19 cellular contexts compared by ENCODE assay signal in genomic region chr20:61516398-61517208, GRCh38.
DNase-seq lines count a peak whose midpoint lies in the region; TF ChIP-seq lines count a peak whose summit lies in the region.
"Had no signal": no experiment of that assay in that cellular context is flagged by ENCODE, and none has a peak within 500 bp of the region (broad histone marks: within the 10 kb centered on the region; RNA-seq: fewer than 3 reads in every experiment).

No MANE protein-coding gene starts in this region.

- H3K27me3 ChIP-seq in cardiac muscle cell: no peaks in the 10 kb centered on the region
- H3K27me3 ChIP-seq in effector memory CD4-positive, alpha-beta T cell (replicated peaks; ENCODE audit: control insufficient read depth, insufficient read depth, low read length, poor library complexity, severe bottlenecking): peaks cover 3% of the 10 kb centered on the region

- H3K36me3 ChIP-seq in cardiac muscle cell: no peaks in the 10 kb centered on the region
- H3K36me3 ChIP-seq in effector memory CD4-positive, alpha-beta T cell (ENCODE audit: control insufficient read depth, insufficient read depth, low read length): no peaks in the 10 kb centered on the region

- no peaks in the 10 kb centered on the region for H3K9me3 ChIP-seq in cardiac muscle cell (ENCODE audit: low read depth)
- H3K9me3 ChIP-seq in effector memory CD4-positive, alpha-beta T cell (ENCODE audit: control insufficient read depth, low read length): no peaks in the 10 kb centered on the region

- DNase-seq in ELR (ENCODE audit: low read depth) (peak; percentile 31), RPMI7951 (ENCODE audit: low read depth) (peak; percentile 18), cardiac muscle cell (ENCODE audit: low read depth in 1 of 2, low spot score in 1 of 2) (peak in 1 of 2 donors; percentile 91), posterior vena cava (ENCODE audit: low spot score) (peak; percentile 44), SHP77 (lab: John Stamatoyannopoulos, UW) (no peak), DMS153 treated with DMSO at 0.1 percent for 48 hours (lab: John Stamatoyannopoulos, UW; ENCODE audit: unreplicated experiment) (no peak)
- no peak for DNase-seq in activated naive CD4-positive, alpha-beta T cell (lab: John Stamatoyannopoulos, UW)
- DNase-seq in effector memory CD4-positive, alpha-beta T cell: no peak
- DNase-seq: activated CD4-positive, alpha-beta T cell treated with anti-CD3 and anti-CD28 coated beads for 48 hours; DMS79; H9; hypothalamus; islet precursor cell; naive thymus-derived CD4-positive, alpha-beta T cell; NCI-H526; SHP77 treated with DMSO at 0.1 percent for 48 hours; stimulated activated CD4-positive, alpha-beta T cell treated with anti-CD3 and anti-CD28 coated beads, Interleukin-4, amount 100 ng/mL, for 4 hours; stimulated activated naive CD8-positive, alpha-beta T cell treated with anti-CD3 and anti-CD28 coated beads, Interleukin-15, amount 100 ng/mL, for 72 hours; trophoblast cell had no signal

- TF ChIP-seq CTCF in cardiac muscle cell (IDR thresholded peaks at IDR 0.05; ENCODE audit: low read depth, low read length): no peak

- H3K27ac ChIP-seq in cardiac muscle cell: peak overlapping the region; percentile 92
- no peak overlapping the region for H3K27ac ChIP-seq in effector memory CD4-positive, alpha-beta T cell (ENCODE audit: insufficient read depth, low read length, poor library complexity, severe bottlenecking)

- no peak overlapping the region for H3K4me3 ChIP-seq in cardiac muscle cell
- no peak overlapping the region for H3K4me3 ChIP-seq in effector memory CD4-positive, alpha-beta T cell (ENCODE audit: insufficient read depth, low read depth, low read length, poor library complexity, severe bottlenecking)

- peaks cover 40% of the 10 kb centered on the region for H3K4me1 ChIP-seq in cardiac muscle cell (ENCODE audit: low read depth)
- H3K4me1 ChIP-seq in effector memory CD4-positive, alpha-beta T cell (ENCODE audit: control insufficient read depth, insufficient read depth, low read length, poor library complexity, severe bottlenecking): no peaks in the 10 kb centered on the region

- intact Hi-C loops in posterior vena cava (cut with DNase I): no loop called here

Comparison
In these comparisons a context has a peak if more than half of its experiments do, and no peak if none do; other contexts are left out.
1. DNase-seq: peak in ELR (single experiment), RPMI7951 (single experiment) and posterior vena cava (single experiment); none in SHP77 (0 of 2), activated naive CD4-positive, alpha-beta T cell (0 of 4), DMS153 treated with DMSO at 0.1 percent for 48 hours (single experiment) and effector memory CD4-positive, alpha-beta T cell (0 of 3).